ENCODE assay signal across 1 cellular context in genomic region chr15:75641603-75642002, GRCh38.
TF ChIP-seq lines count a peak whose summit lies in the region.

No MANE protein-coding gene starts in this region.

TF ChIP-seq in HepG2, 621 proteins besides CTCF, POLR2A, EP300 and RAD21 (continues in another document):
- TF ChIP-seq KMT2B (CRISPR knock-in tag; IDR thresholded peaks at IDR 0.05) (no peak), MTF1 (CRISPR knock-in tag; IDR thresholded peaks at IDR 0.05) (no peak), ZNF33B (CRISPR knock-in tag; IDR thresholded peaks at IDR 0.05) (no peak), ZNF549 (CRISPR knock-in tag; IDR thresholded peaks at IDR 0.05) (no peak), FOXA3 (CRISPR knock-in tag; IDR thresholded peaks at IDR 0.05) (peak; percentile 57; the same call in 1 of the 2 replicates), CBFB (CRISPR knock-in tag; IDR thresholded peaks at IDR 0.05) (no peak), PCBP2 (optimal IDR thresholded peaks at IDR 0.05; ENCODE audit: low read depth, low read length, poor library complexity, severe bottlenecking) (no peak), HOXA3 (CRISPR knock-in tag; IDR thresholded peaks at IDR 0.05) (no peak), ARID4A (CRISPR knock-in tag; IDR thresholded peaks at IDR 0.05; ENCODE audit: borderline replicate concordance) (no peak), ZNF333 (CRISPR knock-in tag; IDR thresholded peaks at IDR 0.05; ENCODE audit: borderline replicate concordance) (no peak), KLF6 (CRISPR knock-in tag; IDR thresholded peaks at IDR 0.05) (no peak), ZFYVE20 (CRISPR knock-in tag; IDR thresholded peaks at IDR 0.05; ENCODE audit: borderline replicate concordance, low read depth) (no peak), PPARG (CRISPR knock-in tag; conservative IDR thresholded peaks at IDR 0.05) (no peak), NFKBIZ (CRISPR knock-in tag; IDR thresholded peaks at IDR 0.05) (no peak), ZNF816 (CRISPR knock-in tag; IDR thresholded peaks at IDR 0.05; ENCODE audit: borderline replicate concordance) (no peak), ZNF225 (CRISPR knock-in tag; IDR thresholded peaks at IDR 0.05) (no peak), SOX5 (CRISPR knock-in tag; IDR thresholded peaks at IDR 0.05; ENCODE audit: borderline replicate concordance) (peak; percentile 35; the same call in 1 of the 2 replicates), IRX3 (CRISPR knock-in tag; IDR thresholded peaks at IDR 0.05; ENCODE audit: borderline replicate concordance, low read depth) (no peak), TBX2 (CRISPR knock-in tag; IDR thresholded peaks at IDR 0.05; ENCODE audit: borderline replicate concordance) (no peak), ZNF44 (CRISPR knock-in tag; IDR thresholded peaks at IDR 0.05) (no peak), ZSCAN25 (CRISPR knock-in tag; IDR thresholded peaks at IDR 0.05) (no peak), SCMH1 (CRISPR knock-in tag; IDR thresholded peaks at IDR 0.05; ENCODE audit: borderline replicate concordance) (no peak), TCF7 (IDR thresholded peaks at IDR 0.05; ENCODE audit: low read depth) (no peak), SOX6 (IDR thresholded peaks at IDR 0.05) (no peak), SOX6 (CRISPR knock-in tag; IDR thresholded peaks at IDR 0.05) (peak; percentile 28; the same call in 1 of the 2 replicates), ZBTB7A (CRISPR knock-in tag; IDR thresholded peaks at IDR 0.05) (no peak), SAFB2 (CRISPR knock-in tag; IDR thresholded peaks at IDR 0.05; ENCODE audit: borderline replicate concordance, low read depth) (no peak), ZNF234 (CRISPR knock-in tag; conservative IDR thresholded peaks at IDR 0.05) (no peak), ZFY (CRISPR knock-in tag; IDR thresholded peaks at IDR 0.05) (no peak), ERF (CRISPR knock-in tag; IDR thresholded peaks at IDR 0.05) (no peak), TSC22D2 (CRISPR knock-in tag; IDR thresholded peaks at IDR 0.05; ENCODE audit: borderline replicate concordance) (no peak), SAP130 (CRISPR knock-in tag; IDR thresholded peaks at IDR 0.05; ENCODE audit: low read depth) (0 out of 2 replicates have a peak, but pooled peaks have one; percentile 27), ARNT2 (CRISPR knock-in tag; IDR thresholded peaks at IDR 0.05; ENCODE audit: low read depth) (no peak), CCAR2 (optimal IDR thresholded peaks at IDR 0.05; ENCODE audit: low read depth, low read length) (no peak), SATB2 (CRISPR knock-in tag; IDR thresholded peaks at IDR 0.05) (no peak), TARDBP (CRISPR knock-in tag; IDR thresholded peaks at IDR 0.05) (no peak), ZNF569 (CRISPR knock-in tag; IDR thresholded peaks at IDR 0.05; ENCODE audit: borderline replicate concordance) (no peak), XRCC5 (optimal IDR thresholded peaks at IDR 0.05; ENCODE audit: low read length) (no peak), GABPB1 (CRISPR knock-in tag; IDR thresholded peaks at IDR 0.05) (peak; percentile 65), SIX4 (CRISPR knock-in tag; IDR thresholded peaks at IDR 0.05) (no peak), ZNF720 (CRISPR knock-in tag; IDR thresholded peaks at IDR 0.05) (no peak), GATAD2A (CRISPR knock-in tag; IDR thresholded peaks at IDR 0.05) (peak; percentile 34; the same call in 1 of the 2 replicates), TP53 (CRISPR knock-in tag; conservative IDR thresholded peaks at IDR 0.05) (no peak), FOXP1 (IDR thresholded peaks at IDR 0.05) (no peak), FOXP1 (CRISPR knock-in tag; IDR thresholded peaks at IDR 0.05) (peak; percentile 87), SP1 (IDR thresholded peaks at IDR 0.05) (no peak), SP1 (CRISPR knock-in tag; IDR thresholded peaks at IDR 0.05) (no peak), HIVEP1 (CRISPR knock-in tag; IDR thresholded peaks at IDR 0.05) (no peak), STAT5B (CRISPR knock-in tag; IDR thresholded peaks at IDR 0.05) (no peak), FOXA1 (IDR thresholded peaks at IDR 0.05) (no peak), FOXA1 (CRISPR knock-in tag; IDR thresholded peaks at IDR 0.05) (no peak), ZNF138 (CRISPR knock-in tag; IDR thresholded peaks at IDR 0.05; ENCODE audit: low read depth) (no peak), IKZF4 (CRISPR knock-in tag; IDR thresholded peaks at IDR 0.05; ENCODE audit: borderline replicate concordance, low read depth, not compliant biosample characterization) (no peak), PTBP1 (IDR thresholded peaks at IDR 0.05; ENCODE audit: low read depth, low read length, poor library complexity, severe bottlenecking) (no peak), ZNF292 (CRISPR knock-in tag; IDR thresholded peaks at IDR 0.05; ENCODE audit: borderline replicate concordance, low read depth) (no peak), MED8 (CRISPR knock-in tag; IDR thresholded peaks at IDR 0.05; ENCODE audit: insufficient replicate concordance) (no peak), RBM39 (IDR thresholded peaks at IDR 0.05; ENCODE audit: low read depth, low read length, poor library complexity, severe bottlenecking) (no peak), TBX3 (IDR thresholded peaks at IDR 0.05; ENCODE audit: borderline replicate concordance) (no peak), SRSF4 (IDR thresholded peaks at IDR 0.05; ENCODE audit: low read depth, low read length, poor library complexity, severe bottlenecking) (no peak), E2F1 (CRISPR knock-in tag; IDR thresholded peaks at IDR 0.05) (no peak), ELF3 (CRISPR knock-in tag; IDR thresholded peaks at IDR 0.05) (peak; percentile 79), NCOA1 (CRISPR knock-in tag; IDR thresholded peaks at IDR 0.05) (no peak), TFAP4 (IDR thresholded peaks at IDR 0.05; ENCODE audit: borderline replicate concordance, low read depth) (no peak), ZNF142 (CRISPR knock-in tag; IDR thresholded peaks at IDR 0.05) (no peak), KDM2A (CRISPR knock-in tag; IDR thresholded peaks at IDR 0.05; ENCODE audit: borderline replicate concordance, low read depth) (no peak)
- TF ChIP-seq, protein P1, sequence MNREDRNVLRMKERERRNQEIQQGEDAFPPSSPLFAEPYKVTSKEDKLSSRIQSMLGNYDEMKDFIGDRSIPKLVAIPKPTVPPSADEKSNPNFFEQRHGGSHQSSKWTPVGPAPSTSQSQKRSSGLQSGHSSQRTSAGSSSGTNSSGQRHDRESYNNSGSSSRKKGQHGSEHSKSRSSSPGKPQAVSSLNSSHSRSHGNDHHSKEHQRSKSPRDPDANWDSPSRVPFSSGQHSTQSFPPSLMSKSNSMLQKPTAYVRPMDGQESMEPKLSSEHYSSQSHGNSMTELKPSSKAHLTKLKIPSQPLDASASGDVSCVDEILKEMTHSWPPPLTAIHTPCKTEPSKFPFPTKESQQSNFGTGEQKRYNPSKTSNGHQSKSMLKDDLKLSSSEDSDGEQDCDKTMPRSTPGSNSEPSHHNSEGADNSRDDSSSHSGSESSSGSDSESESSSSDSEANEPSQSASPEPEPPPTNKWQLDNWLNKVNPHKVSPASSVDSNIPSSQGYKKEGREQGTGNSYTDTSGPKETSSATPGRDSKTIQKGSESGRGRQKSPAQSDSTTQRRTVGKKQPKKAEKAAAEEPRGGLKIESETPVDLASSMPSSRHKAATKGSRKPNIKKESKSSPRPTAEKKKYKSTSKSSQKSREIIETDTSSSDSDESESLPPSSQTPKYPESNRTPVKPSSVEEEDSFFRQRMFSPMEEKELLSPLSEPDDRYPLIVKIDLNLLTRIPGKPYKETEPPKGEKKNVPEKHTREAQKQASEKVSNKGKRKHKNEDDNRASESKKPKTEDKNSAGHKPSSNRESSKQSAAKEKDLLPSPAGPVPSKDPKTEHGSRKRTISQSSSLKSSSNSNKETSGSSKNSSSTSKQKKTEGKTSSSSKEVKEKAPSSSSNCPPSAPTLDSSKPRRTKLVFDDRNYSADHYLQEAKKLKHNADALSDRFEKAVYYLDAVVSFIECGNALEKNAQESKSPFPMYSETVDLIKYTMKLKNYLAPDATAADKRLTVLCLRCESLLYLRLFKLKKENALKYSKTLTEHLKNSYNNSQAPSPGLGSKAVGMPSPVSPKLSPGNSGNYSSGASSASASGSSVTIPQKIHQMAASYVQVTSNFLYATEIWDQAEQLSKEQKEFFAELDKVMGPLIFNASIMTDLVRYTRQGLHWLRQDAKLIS (CRISPR knock-in tag; IDR thresholded peaks at IDR 0.05), result no peak
- TF ChIP-seq, protein P2, sequence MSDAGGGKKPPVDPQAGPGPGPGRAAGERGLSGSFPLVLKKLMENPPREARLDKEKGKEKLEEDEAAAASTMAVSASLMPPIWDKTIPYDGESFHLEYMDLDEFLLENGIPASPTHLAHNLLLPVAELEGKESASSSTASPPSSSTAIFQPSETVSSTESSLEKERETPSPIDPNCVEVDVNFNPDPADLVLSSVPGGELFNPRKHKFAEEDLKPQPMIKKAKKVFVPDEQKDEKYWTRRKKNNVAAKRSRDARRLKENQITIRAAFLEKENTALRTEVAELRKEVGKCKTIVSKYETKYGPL (CRISPR knock-in tag; IDR thresholded peaks at IDR 0.05), result no peak
